Comparison of ENCODE assay signal across 23 cellular contexts in the genomic region with DNA sequence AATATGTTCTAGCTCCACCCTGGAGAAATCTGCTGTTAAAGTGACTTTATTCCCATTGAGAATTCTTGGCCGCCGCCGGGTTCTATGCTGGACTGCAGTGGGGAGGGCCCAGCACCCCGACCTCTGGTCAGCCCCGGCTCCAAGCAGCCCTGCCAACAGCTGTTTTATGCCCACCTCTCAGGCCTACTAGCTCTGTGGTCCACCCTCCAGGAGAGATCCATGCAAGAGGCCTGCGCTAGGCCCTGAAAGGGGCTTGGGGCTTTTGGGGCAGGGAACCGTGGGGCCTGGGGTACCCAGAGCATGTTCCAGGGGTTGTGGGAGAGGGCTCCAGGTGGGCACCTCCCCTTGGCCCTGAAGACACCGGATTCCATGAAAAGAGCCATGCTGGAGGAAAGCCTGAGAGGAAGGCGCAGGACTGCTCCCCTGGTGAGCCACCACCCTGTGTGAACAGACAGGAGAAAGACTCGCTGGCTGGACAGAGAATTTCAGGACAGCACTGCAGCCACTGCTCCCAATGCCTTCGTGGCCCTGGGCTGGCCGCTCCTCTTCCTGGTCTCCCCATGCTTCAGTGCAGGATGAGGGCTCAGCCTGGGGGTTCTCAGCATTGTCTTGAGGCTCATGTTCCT.
"Had no signal": no experiment of that assay in that cellular context is flagged by ENCODE, and none has a peak within 500 bp of the region (broad histone marks: within the 10 kb centered on the region; RNA-seq: fewer than 3 reads in every experiment).

No MANE protein-coding gene starts in this region.

- H3K36me3 ChIP-seq: heart left ventricle, sigmoid colon, stomach, thoracic aorta, uterus had no signal

- H3K4me1 ChIP-seq: parathyroid adenoma, psoas muscle, stomach, uterus had no signal

- H3K9me3 ChIP-seq: heart left ventricle, psoas muscle, sigmoid colon, stomach, thoracic aorta, uterus had no signal

- ATAC-seq: esophagus mucosa; heart left ventricle; naive thymus-derived CD4-positive, alpha-beta T cell; psoas muscle had no signal

- H3K27me3 ChIP-seq: dorsolateral prefrontal cortex, heart left ventricle, sigmoid colon, stomach, uterus had no signal

- H3K9ac ChIP-seq: parathyroid adenoma had no signal

- DNase-seq: cortex of kidney; dorsolateral prefrontal cortex; effector memory CD4-positive, alpha-beta T cell; heart left ventricle; hippocampal formation; kidney glomerular epithelial cell; mammary epithelial cell; naive thymus-derived CD4-positive, alpha-beta T cell; occipital lobe; psoas muscle; sigmoid colon; stimulated activated naive CD4-positive, alpha-beta T cell; stomach; substantia nigra; trophoblast cell; uterus had no signal

- H2AFZ ChIP-seq: parathyroid adenoma had no signal

- H3K4me3 ChIP-seq: dorsolateral prefrontal cortex, heart left ventricle, psoas muscle, sigmoid colon, skin epidermis, stomach, thoracic aorta, uterus had no signal

- H3K79me2 ChIP-seq: parathyroid adenoma had no signal

- FAIRE-seq: endometrium, frontal cortex, islet of Langerhans had no signal

- H3K27ac ChIP-seq: dorsolateral prefrontal cortex, heart left ventricle, parathyroid adenoma, psoas muscle, sigmoid colon, skin epidermis, stomach, thoracic aorta, uterus had no signal
